ENCODE assay signal across 1 cellular context in genomic region chr1:161113915-161114314, GRCh38.
TF ChIP-seq lines count a peak whose summit lies in the region.

No MANE protein-coding gene starts in this region.

TF ChIP-seq in HCT116, 20 proteins besides CTCF, POLR2A, EP300 and RAD21:
- TF ChIP-seq CEBPB (IDR thresholded peaks at IDR 0.05; ENCODE audit: low read depth) (no peak), FOSL1 (IDR thresholded peaks at IDR 0.05; ENCODE audit: low read depth) (no peak), EGR1 (IDR thresholded peaks at IDR 0.05; ENCODE audit: low read depth) (no peak), POLR2AphosphoS5 (IDR thresholded peaks at IDR 0.05; ENCODE audit: low read depth, low read length) (no peak), ELF1 (IDR thresholded peaks at IDR 0.05; ENCODE audit: borderline replicate concordance, low read depth) (no peak), ZNF274 (IDR thresholded peaks at IDR 0.05; ENCODE audit: low read depth, low read length) (no peak), JUND (IDR thresholded peaks at IDR 0.05) (no peak)
- TF ChIP-seq, protein P1, sequence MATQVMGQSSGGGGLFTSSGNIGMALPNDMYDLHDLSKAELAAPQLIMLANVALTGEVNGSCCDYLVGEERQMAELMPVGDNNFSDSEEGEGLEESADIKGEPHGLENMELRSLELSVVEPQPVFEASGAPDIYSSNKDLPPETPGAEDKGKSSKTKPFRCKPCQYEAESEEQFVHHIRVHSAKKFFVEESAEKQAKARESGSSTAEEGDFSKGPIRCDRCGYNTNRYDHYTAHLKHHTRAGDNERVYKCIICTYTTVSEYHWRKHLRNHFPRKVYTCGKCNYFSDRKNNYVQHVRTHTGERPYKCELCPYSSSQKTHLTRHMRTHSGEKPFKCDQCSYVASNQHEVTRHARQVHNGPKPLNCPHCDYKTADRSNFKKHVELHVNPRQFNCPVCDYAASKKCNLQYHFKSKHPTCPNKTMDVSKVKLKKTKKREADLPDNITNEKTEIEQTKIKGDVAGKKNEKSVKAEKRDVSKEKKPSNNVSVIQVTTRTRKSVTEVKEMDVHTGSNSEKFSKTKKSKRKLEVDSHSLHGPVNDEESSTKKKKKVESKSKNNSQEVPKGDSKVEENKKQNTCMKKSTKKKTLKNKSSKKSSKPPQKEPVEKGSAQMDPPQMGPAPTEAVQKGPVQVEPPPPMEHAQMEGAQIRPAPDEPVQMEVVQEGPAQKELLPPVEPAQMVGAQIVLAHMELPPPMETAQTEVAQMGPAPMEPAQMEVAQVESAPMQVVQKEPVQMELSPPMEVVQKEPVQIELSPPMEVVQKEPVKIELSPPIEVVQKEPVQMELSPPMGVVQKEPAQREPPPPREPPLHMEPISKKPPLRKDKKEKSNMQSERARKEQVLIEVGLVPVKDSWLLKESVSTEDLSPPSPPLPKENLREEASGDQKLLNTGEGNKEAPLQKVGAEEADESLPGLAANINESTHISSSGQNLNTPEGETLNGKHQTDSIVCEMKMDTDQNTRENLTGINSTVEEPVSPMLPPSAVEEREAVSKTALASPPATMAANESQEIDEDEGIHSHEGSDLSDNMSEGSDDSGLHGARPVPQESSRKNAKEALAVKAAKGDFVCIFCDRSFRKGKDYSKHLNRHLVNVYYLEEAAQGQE (IDR thresholded peaks at IDR 0.05; ENCODE audit: low read depth) = no peak
